In the genomic region with DNA sequence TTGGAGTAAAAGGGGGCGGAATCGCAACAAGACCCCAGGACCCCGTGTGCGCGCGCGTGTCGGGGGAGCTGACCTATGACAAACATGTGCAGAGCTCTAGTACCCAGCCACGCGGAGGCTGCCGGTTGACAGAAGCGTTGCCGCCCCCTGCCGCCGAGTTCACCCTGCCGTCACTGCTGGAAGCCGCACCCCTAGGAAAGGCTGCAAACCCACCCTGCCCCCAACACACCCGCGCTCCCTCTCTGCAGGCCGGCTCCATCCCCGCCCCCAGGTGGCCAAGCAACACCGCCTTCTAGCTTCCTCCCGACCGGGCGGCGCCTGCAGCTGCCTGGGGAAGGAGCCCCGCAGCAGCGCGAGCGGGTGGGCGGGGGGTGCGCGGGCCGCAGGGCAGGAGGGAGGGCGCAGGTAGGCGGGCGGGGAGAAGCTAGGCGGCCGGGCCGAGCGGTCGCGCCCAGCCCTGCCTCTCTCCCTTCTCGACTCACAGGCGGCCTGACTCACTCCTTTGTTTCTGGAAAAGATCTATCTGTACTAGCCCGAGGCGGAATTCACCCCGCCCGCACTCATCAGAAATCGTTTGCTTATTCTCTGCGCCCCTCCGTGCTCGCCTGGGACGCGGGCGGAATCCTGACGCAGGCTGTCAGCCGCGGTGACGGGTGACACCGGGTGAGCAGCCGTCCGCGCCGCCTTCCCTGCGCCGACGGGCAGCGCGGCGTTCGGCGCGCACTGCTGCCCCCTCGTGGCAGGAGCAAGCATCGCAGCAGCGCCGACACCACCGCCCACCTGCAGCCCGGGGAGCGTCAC, we compare ENCODE assay signal across 8 cellular contexts.
DNase-seq lines count a peak whose midpoint lies in the region; ATAC-seq and TF ChIP-seq lines count a peak whose summit lies in the region.

No MANE protein-coding gene starts in this region.

- H3K79me2 ChIP-seq in DND-41 (ENCODE audit: insufficient read depth, low read length) (no peaks in the 10 kb centered on the region), GM23338 (replicated peaks; ENCODE audit: insufficient read depth) (no peaks in the 10 kb centered on the region), Karpas-422 (ENCODE audit: low read length) (no peaks in the 10 kb centered on the region)

- no peaks in the 10 kb centered on the region for H3F3A ChIP-seq in GM23338 (replicated peaks; ENCODE audit: low read depth)

- H3K9me3 Mint-ChIP-seq in GM23338 (no peaks in the 10 kb centered on the region), naive B cell (no peaks in the 10 kb centered on the region)
- H3K9me3 Mint-ChIP-seq in activated T-cell treated with anti-CD3 and anti-CD28 coated beads, Interleukin-2, amount 50 U/mL, for 72 hours, result peaks cover 0 to 2% of the 10 kb centered on the region in 2 donors
- H3K9me3 Mint-ChIP-seq in stimulated activated effector memory CD8-positive, alpha-beta T cell treated with anti-CD3 and anti-CD28 coated beads, Interleukin-12 subunit alpha, Interleukin-12 subunit beta, amount 100 ng/mL, for 72 hours, result no peaks in the 10 kb centered on the region

- ATAC-seq in DND-41 (ENCODE audit: insufficient read depth, low read depth) (peak; percentile 89), GM23338 (peak; percentile 89), Panc1 (peak; percentile 95), naive B cell (ENCODE audit: low read depth in 2 of 2) (peak; percentile 83 to 84)
- peak; percentile 90 to 91 for ATAC-seq in activated T-cell treated with anti-CD3 and anti-CD28 coated beads, Interleukin-2, amount 50 U/mL, for 72 hours (replicated peaks in 1 of 2)
- ATAC-seq in stimulated activated effector memory CD8-positive, alpha-beta T cell treated with anti-CD3 and anti-CD28 coated beads, Interleukin-12 subunit alpha, Interleukin-12 subunit beta, amount 100 ng/mL, for 72 hours, result peak; percentile 93

- peak; percentile 99 for TF ChIP-seq CTCF in DND-41 (IDR thresholded peaks at IDR 0.05; ENCODE audit: borderline replicate concordance, extremely low read depth, low read length, poor library complexity, severe bottlenecking)
- TF ChIP-seq CTCF in GM23338 (conservative IDR thresholded peaks at IDR 0.05; ENCODE audit: low read depth in 2 of 2), result peak; percentile 87 to 96
- TF ChIP-seq CTCF in Panc1 (IDR thresholded peaks at IDR 0.05), result peak; percentile 99

- POLR2A ChIA-PET in Panc1 (lab: Charles Lee), result no interaction called here

- H3K4me3 ChIP-seq in DND-41 (ENCODE audit: low read depth in 1 of 2, low read length in 2 of 2) (peak overlapping the region; percentile 37 to 64; a peak in 3 of 4 replicates), GM23338 (peak overlapping the region; percentile 89), Karpas-422 (ENCODE audit: low read length) (peak overlapping the region; percentile 70), Panc1 (ENCODE audit: low read depth in 2 of 2, low read length in 2 of 2) (peak overlapping the region; percentile 47 to 62)

- H3K4me3 Mint-ChIP-seq in GM23338 (peak overlapping the region; percentile 80), naive B cell (peak overlapping the region; percentile 74 to 96 (median 93))
- peak overlapping the region; percentile 89 to 90 for H3K4me3 Mint-ChIP-seq in activated T-cell treated with anti-CD3 and anti-CD28 coated beads, Interleukin-2, amount 50 U/mL, for 72 hours
- peak overlapping the region; percentile 92 for H3K4me3 Mint-ChIP-seq in stimulated activated effector memory CD8-positive, alpha-beta T cell treated with anti-CD3 and anti-CD28 coated beads, Interleukin-12 subunit alpha, Interleukin-12 subunit beta, amount 100 ng/mL, for 72 hours

- CTCF ChIA-PET in Panc1 (lab: Charles Lee), result interaction anchor here (0.6 to 0.9 kb wide), 3 partner anchors 31 to 631 kb away, joined by 3 to 6 read pairs (median 4); no protein-coding TSS in a partner anchor

- H3K27ac ChIP-seq in DND-41 (ENCODE audit: low read length), result peak overlapping the region; percentile 76
- no peak overlapping the region for H3K27ac ChIP-seq in GM23338 (ENCODE audit: low read depth)
- no peak overlapping the region for H3K27ac ChIP-seq in Karpas-422 (ENCODE audit: low read length)
- H3K27ac ChIP-seq in Panc1 (ENCODE audit: low read length), result no peak overlapping the region

- peaks cover 9% of the 10 kb centered on the region for H3K4me1 Mint-ChIP-seq in GM23338
- peaks cover 20% of the 10 kb centered on the region for H3K4me1 Mint-ChIP-seq in activated T-cell treated with anti-CD3 and anti-CD28 coated beads, Interleukin-2, amount 50 U/mL, for 72 hours (ENCODE audit: low read depth)
- H3K4me1 Mint-ChIP-seq in naive B cell, result peaks cover 9 to 17% (median 11%) of the 10 kb centered on the region in 3 donors
- peaks cover 20% of the 10 kb centered on the region for H3K4me1 Mint-ChIP-seq in stimulated activated effector memory CD8-positive, alpha-beta T cell treated with anti-CD3 and anti-CD28 coated beads, Interleukin-12 subunit alpha, Interleukin-12 subunit beta, amount 100 ng/mL, for 72 hours

- H3K27me3 ChIP-seq in DND-41 (ENCODE audit: insufficient read depth, low read length, poor library complexity) (peaks cover 9% of the 10 kb centered on the region), GM23338 (ENCODE audit: insufficient read depth) (no peaks in the 10 kb centered on the region), Karpas-422 (ENCODE audit: low read length) (no peaks in the 10 kb centered on the region), Panc1 (ENCODE audit: control insufficient read depth, insufficient read depth, low read length) (no peaks in the 10 kb centered on the region)

- no peaks in the 10 kb centered on the region for H3K9me2 ChIP-seq in GM23338 (ENCODE audit: insufficient read depth)
- no peaks in the 10 kb centered on the region for H3K9me2 ChIP-seq in Karpas-422 (replicated peaks; ENCODE audit: insufficient read depth, low read length)

- intact Hi-C loops in Panc1 (cut with micrococcal nuclease; ENCODE audit: unreplicated experiment), result loop anchor here (10.0 kb wide), 1 partner anchor 569 kb away; no protein-coding TSS in a partner anchor

- H4K20me1 ChIP-seq in DND-41 (ENCODE audit: insufficient read depth, low read length), result no peaks in the 10 kb centered on the region
- H4K20me1 ChIP-seq in GM23338 (replicated peaks; ENCODE audit: insufficient read depth), result no peaks in the 10 kb centered on the region
- H4K20me1 ChIP-seq in Karpas-422 (ENCODE audit: insufficient read depth, low read depth, low read length), result no peaks in the 10 kb centered on the region

- no peaks in the 10 kb centered on the region for H3K36me3 ChIP-seq in DND-41 (ENCODE audit: insufficient read depth, low read length)
- H3K36me3 ChIP-seq in GM23338 (ENCODE audit: insufficient read depth), result no peaks in the 10 kb centered on the region
- H3K36me3 ChIP-seq in Karpas-422 (ENCODE audit: insufficient read depth, low read length), result no peaks in the 10 kb centered on the region
- no peaks in the 10 kb centered on the region for H3K36me3 ChIP-seq in Panc1 (ENCODE audit: control insufficient read depth, insufficient read depth, low read length)

- no peaks in the 10 kb centered on the region for H3K36me3 Mint-ChIP-seq in GM23338 (ENCODE audit: low read depth)
- H3K36me3 Mint-ChIP-seq in activated T-cell treated with anti-CD3 and anti-CD28 coated beads, Interleukin-2, amount 50 U/mL, for 72 hours (ENCODE audit: insufficient read depth in 2 of 2), result no peaks in the 10 kb centered on the region
- no peaks in the 10 kb centered on the region for H3K36me3 Mint-ChIP-seq in naive B cell
- peaks cover 5% of the 10 kb centered on the region for H3K36me3 Mint-ChIP-seq in stimulated activated effector memory CD8-positive, alpha-beta T cell treated with anti-CD3 and anti-CD28 coated beads, Interleukin-12 subunit alpha, Interleukin-12 subunit beta, amount 100 ng/mL, for 72 hours

- H3K9me3 ChIP-seq in DND-41 (ENCODE audit: insufficient read depth, low read length, severe bottlenecking) (no peaks in the 10 kb centered on the region), Karpas-422 (ENCODE audit: low read length) (no peaks in the 10 kb centered on the region), Panc1 (ENCODE audit: control insufficient read depth, insufficient read depth, low read depth, low read length) (no peaks in the 10 kb centered on the region)

- H3K27ac Mint-ChIP-seq in GM23338, result no peak overlapping the region; the same call in 1 of the 2 replicates
- peak overlapping the region; percentile 42 for H3K27ac Mint-ChIP-seq in activated T-cell treated with anti-CD3 and anti-CD28 coated beads, Interleukin-2, amount 50 U/mL, for 72 hours
- H3K27ac Mint-ChIP-seq in naive B cell, result peak overlapping the region; percentile 91 to 99 (median 98)
- H3K27ac Mint-ChIP-seq in stimulated activated effector memory CD8-positive, alpha-beta T cell treated with anti-CD3 and anti-CD28 coated beads, Interleukin-12 subunit alpha, Interleukin-12 subunit beta, amount 100 ng/mL, for 72 hours, result peak overlapping the region; percentile 87

- peak; percentile 96 for DNase-seq in DND-41
- DNase-seq in GM23338 (ENCODE audit: low spot score), result peak; percentile 92
- peak; percentile 91 for DNase-seq in Karpas-422
- no peak for DNase-seq in Panc1 (ENCODE audit: low read depth, low spot score)
- DNase-seq in activated T-cell treated with anti-CD3 and anti-CD28 coated beads, Interleukin-2, amount 50 U/mL, for 72 hours, result peak; percentile 87 to 91
- peak; percentile 84 for DNase-seq in fibroblast of gingiva (ENCODE audit: low read depth)
- peak; percentile 91 for DNase-seq in naive B cell
- DNase-seq in stimulated activated effector memory CD8-positive, alpha-beta T cell treated with anti-CD3 and anti-CD28 coated beads, Interleukin-12 subunit alpha, Interleukin-12 subunit beta, amount 100 ng/mL, for 72 hours (ENCODE audit: low spot score in 2 of 2), result peak; percentile 89 to 91

- BruUV-seq in Panc1 (replicated peaks; lab: Mats Ljungman, UMichigan), result no TSS peak

- H3K4me1 ChIP-seq in DND-41 (ENCODE audit: insufficient read depth, low read length), result peaks cover 18% of the 10 kb centered on the region
- peaks cover 15% of the 10 kb centered on the region for H3K4me1 ChIP-seq in GM23338 (ENCODE audit: insufficient read depth)
- H3K4me1 ChIP-seq in Karpas-422 (ENCODE audit: low read length), result 0 out of 2 replicates have a peak, but pooled peaks cover 3% of the 10 kb centered on the region
- H3K4me1 ChIP-seq in Panc1 (ENCODE audit: control insufficient read depth, insufficient read depth, low read length), result 0 out of 2 replicates have a peak, but pooled peaks cover 4% of the 10 kb centered on the region

- H3K9ac ChIP-seq in DND-41 (ENCODE audit: low read depth, low read length), result peak overlapping the region; percentile 68
- H3K9ac ChIP-seq in Karpas-422 (ENCODE audit: low read length), result peak overlapping the region; percentile 65

- H3K27me3 Mint-ChIP-seq in GM23338 (ENCODE audit: insufficient read depth, low read depth, poor library complexity) (peaks cover 5% of the 10 kb centered on the region), naive B cell (peaks cover 9 to 16% (median 10%) of the 10 kb centered on the region in 3 donors)
- peaks cover 8% of the 10 kb centered on the region for H3K27me3 Mint-ChIP-seq in activated T-cell treated with anti-CD3 and anti-CD28 coated beads, Interleukin-2, amount 50 U/mL, for 72 hours (ENCODE audit: low read depth)

- H2AFZ ChIP-seq in DND-41 (ENCODE audit: low read depth, low read length), result peak overlapping the region; percentile 88
- peak overlapping the region; percentile 97 for H2AFZ ChIP-seq in GM23338
- H2AFZ ChIP-seq in Karpas-422 (ENCODE audit: low read length), result peak overlapping the region; percentile 96; the same call in 1 of the 2 replicates

- in situ Hi-C loops in Panc1 (cut with HindIII; ENCODE audit: low pct_unique_long_range_greater_than_20kb, low sequenced_read_pairs), result no loop called here

- H3K4me2 ChIP-seq in DND-41 (ENCODE audit: insufficient read depth, low read length) (peak overlapping the region; percentile 87), GM23338 (peak overlapping the region; percentile 83), Karpas-422 (ENCODE audit: low read depth, low read length, poor library complexity, severe bottlenecking) (peak overlapping the region; percentile 78)
